Comparison of ENCODE assay signal across 10 cellular contexts in genomic region chr13:51444922-51445321, GRCh38. TPM values are rescaled to one million over a fixed set of nuclear protein-coding genes. Genes with fewer than 3 reads are reported as not detected.
A peak's percentile ranks its signal among the peaks of the same experiment; 100 is the strongest.
DNase-seq lines count a peak whose midpoint lies in the region; ATAC-seq and TF ChIP-seq lines count a peak whose summit lies in the region.
"Had no signal": no experiment of that assay in that cellular context is flagged by ENCODE, and none has a peak within 500 bp of the region (broad histone marks: within the 10 kb centered on the region; RNA-seq: fewer than 3 reads in every experiment).

No MANE protein-coding gene starts in this region.

- H3K9ac ChIP-seq in Loucy (ENCODE audit: low read depth, low read length, poor library complexity, severe bottlenecking) (no peak overlapping the region), mammary epithelial cell (ENCODE audit: insufficient read depth, low read length) (no peak overlapping the region)

- no peak overlapping the region for H2AFZ ChIP-seq in Loucy (ENCODE audit: low read length)
- H2AFZ ChIP-seq in mammary epithelial cell (ENCODE audit: low read depth, low read length), result no peak overlapping the region

- H3K36me3 ChIP-seq in Loucy (ENCODE audit: insufficient read depth, low read length), result peaks cover under 1% of the 10 kb centered on the region; the same call in 1 of the 2 replicates
- peaks cover 12% of the 10 kb centered on the region for H3K36me3 ChIP-seq in mammary epithelial cell (ENCODE audit: insufficient read depth, low read length)
- H3K36me3 ChIP-seq in gastroesophageal sphincter, result peaks cover 0 to 17% of the 10 kb centered on the region in 2 donors

- DNase-seq in CD1c-positive myeloid dendritic cell (ENCODE audit: extremely low spot score), result peak; percentile 30
- no peak for DNase-seq in mammary epithelial cell
- peak; percentile 53 for DNase-seq in midbrain (lab: John Stamatoyannopoulos, UW)
- DNase-seq in iPS-NIHi11 (ENCODE audit: low spot score), result no peak
- no peak for DNase-seq in NCI-H1930 (lab: John Stamatoyannopoulos, UW)
- no peak for DNase-seq in stimulated activated CD4-positive, alpha-beta T cell treated with anti-CD3 and anti-CD28 coated beads, Interleukin-12 subunit alpha, Interleukin-12 subunit beta, amount 100 ng/mL, for 4 hours
- DNase-seq: activated CD8-positive, alpha-beta memory T cell treated with anti-CD3 and anti-CD28 coated beads, Interleukin-2, amount 50 U/mL, for 4 hours; NCI-H526 treated with DMSO at 0.1 percent for 48 hours had no signal

- peak; percentile 73 for TF ChIP-seq CTCF in Loucy (conservative IDR thresholded peaks at IDR 0.05; ENCODE audit: low read length)
- TF ChIP-seq CTCF in mammary epithelial cell (conservative IDR thresholded peaks at IDR 0.05 in 1 of 2, IDR thresholded peaks at IDR 0.05 in 1 of 2; ENCODE audit: extremely low read depth in 1 of 2, insufficient read depth in 1 of 2, low read depth in 1 of 2, low read length in 2 of 2), result peak; percentile 18 to 39
- TF ChIP-seq CTCF in gastroesophageal sphincter (IDR thresholded peaks at IDR 0.05), result no peak

- H3K27me3 ChIP-seq in Loucy (ENCODE audit: insufficient read depth, low read length, poor library complexity, severe bottlenecking) (no peaks in the 10 kb centered on the region), mammary epithelial cell (ENCODE audit: insufficient read depth, low read length) (no peaks in the 10 kb centered on the region), gastroesophageal sphincter (no peaks in the 10 kb centered on the region)

- no peaks in the 10 kb centered on the region for H3K9me2 ChIP-seq in Loucy (replicated peaks; ENCODE audit: low read depth, low read length)

- no peak for TF ChIP-seq EP300 in gastroesophageal sphincter (IDR thresholded peaks at IDR 0.05)

- peaks cover 8% of the 10 kb centered on the region for H4K20me1 ChIP-seq in Loucy (ENCODE audit: insufficient read depth, low read length, poor library complexity, severe bottlenecking)
- no peaks in the 10 kb centered on the region for H4K20me1 ChIP-seq in mammary epithelial cell (ENCODE audit: insufficient read depth, low read length)

- H3K4me1 ChIP-seq in Loucy (ENCODE audit: insufficient read depth, low read length, poor library complexity, severe bottlenecking), result peaks cover 13% of the 10 kb centered on the region
- peaks cover under 1% of the 10 kb centered on the region for H3K4me1 ChIP-seq in mammary epithelial cell (ENCODE audit: insufficient read depth, low read length)
- H3K4me1 ChIP-seq in gastroesophageal sphincter, result peaks cover 0 to 25% (median 0%) of the 10 kb centered on the region in 3 donors

- peaks cover 3% of the 10 kb centered on the region for H3F3A ChIP-seq in Loucy (ENCODE audit: low read depth)

- dilution Hi-C loops in mammary epithelial cell (cut with HindIII; ENCODE audit: low sequenced_read_pairs), result loop anchor here (25.0 kb wide), 1 partner anchor 342 kb away; no protein-coding TSS in a partner anchor

- H3K79me2 ChIP-seq in Loucy (ENCODE audit: insufficient read depth, low read length), result peaks cover 8% of the 10 kb centered on the region; the same call in 1 of the 2 replicates
- peaks cover 19% of the 10 kb centered on the region for H3K79me2 ChIP-seq in mammary epithelial cell (ENCODE audit: insufficient read depth, low read length)

- intact Hi-C loops in mammary epithelial cell (cut with micrococcal nuclease), result loop anchor here (2.0 kb wide), 1 partner anchor 352 kb away; no protein-coding TSS in a partner anchor

- H3K4me2 ChIP-seq in Loucy (ENCODE audit: low read depth, low read length, poor library complexity, severe bottlenecking) (no peak overlapping the region), mammary epithelial cell (ENCODE audit: insufficient read depth, low read depth, low read length) (no peak overlapping the region)

- H3K27ac ChIP-seq in mammary epithelial cell (ENCODE audit: insufficient read depth, low read depth, low read length) (no peak overlapping the region), gastroesophageal sphincter (no peak overlapping the region)

- in situ Hi-C loops in mammary epithelial cell (cut with MboI; ENCODE audit: low sequenced_read_pairs in 2 of 2), result loop anchor here (10.0 kb wide), 1 partner anchor 350 kb away; no protein-coding TSS in a partner anchor

- ATAC-seq in gastroesophageal sphincter, result no peak

- WGBS in mammary epithelial cell (ENCODE audit: low coverage, missing lambda C conversion rate), result 20% methylated on average over 1 of the region's 1 CpG
- 6 to 30% methylated on average over 1 of the region's 1 CpG for WGBS in gastroesophageal sphincter (ENCODE audit: low coverage in 1 of 2), 2 donors

- CTCF ChIA-PET in mammary epithelial cell (lab: Charles Lee; ENCODE audit: low non-redundant PET), result interaction anchor here (0.6 kb wide), 1 partner anchor 358 kb away, joined by 3 read pairs; no protein-coding TSS in a partner anchor

- no peaks in the 10 kb centered on the region for H3K9me3 ChIP-seq in Loucy (ENCODE audit: insufficient read depth, low read depth, low read length)
- no peaks in the 10 kb centered on the region for H3K9me3 ChIP-seq in mammary epithelial cell (replicated peaks; ENCODE audit: insufficient read depth, low read length)
- H3K9me3 ChIP-seq in gastroesophageal sphincter, result no peaks in the 10 kb centered on the region

- H3K4me3 ChIP-seq in Loucy (ENCODE audit: low read length, poor library complexity, severe bottlenecking) (no peak overlapping the region), mammary epithelial cell (replicated peaks in 1 of 3; ENCODE audit: insufficient read depth in 1 of 3, low read depth in 2 of 3, low read length in 3 of 3) (no peak overlapping the region), gastroesophageal sphincter (no peak overlapping the region)

- no TSS peak for BruUV-seq in mammary epithelial cell (replicated peaks; lab: Mats Ljungman, UMichigan)

- no peak for TF ChIP-seq POLR2A in gastroesophageal sphincter (IDR thresholded peaks at IDR 0.05)

RNA-seq across cellular contexts. Expression of gene INTS6, which starts 7.9 kb away (rescaled TPM):
- 10 to 100 TPM; 57.8 to 65.7 TPM for total RNA-seq in mammary epithelial cell
- 17.4 TPM for polyA plus RNA-seq in mammary epithelial cell
- 106 TPM for polyA minus RNA-seq in mammary epithelial cell
- 10 to 100 TPM; 22.4 to 35.0 (median 29.8) TPM for total RNA-seq in gastroesophageal sphincter

Comparison
In these comparisons a context has a peak if more than half of its experiments do, and no peak if none do; other contexts are left out.
1. DNase-seq: peak in CD1c-positive myeloid dendritic cell (single experiment) and midbrain (single experiment); none in mammary epithelial cell (single experiment), iPS-NIHi11 (single experiment), NCI-H1930 (0 of 2) and stimulated activated CD4-positive, alpha-beta T cell treated with anti-CD3 and anti-CD28 coated beads, Interleukin-12 subunit alpha, Interleukin-12 subunit beta, amount 100 ng/mL, for 4 hours (single experiment).
2. CTCF ChIP-seq: peak in Loucy (single experiment) and mammary epithelial cell (2 of 2); none in gastroesophageal sphincter (0 of 4).